ENCODE assay signal across 1 cellular context in the genomic region with DNA sequence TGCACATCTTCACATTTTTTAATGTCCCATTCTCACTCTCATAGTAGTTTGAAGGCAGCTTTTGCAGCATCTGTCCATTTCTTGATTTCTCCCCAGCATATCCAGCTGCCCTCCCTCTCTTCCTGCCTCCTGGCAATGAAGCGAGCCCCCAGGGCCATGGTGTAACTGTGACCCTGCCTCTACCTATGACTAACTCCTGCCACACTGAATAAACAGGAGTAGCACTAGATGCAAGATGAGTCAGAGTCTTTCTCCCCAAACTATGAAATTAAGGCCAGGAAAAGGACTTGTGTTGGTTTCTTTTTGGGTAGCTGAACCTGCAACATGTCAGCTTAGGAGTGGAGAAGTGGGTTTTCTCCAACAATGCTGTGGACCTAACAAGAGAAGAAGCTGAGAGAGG.
TF ChIP-seq lines count a peak whose summit lies in the region.

No MANE protein-coding gene starts in this region.

TF ChIP-seq in IMR-90, 13 proteins besides CTCF, POLR2A, EP300 and RAD21 (continued from another document):
- TF ChIP-seq, protein P1, sequence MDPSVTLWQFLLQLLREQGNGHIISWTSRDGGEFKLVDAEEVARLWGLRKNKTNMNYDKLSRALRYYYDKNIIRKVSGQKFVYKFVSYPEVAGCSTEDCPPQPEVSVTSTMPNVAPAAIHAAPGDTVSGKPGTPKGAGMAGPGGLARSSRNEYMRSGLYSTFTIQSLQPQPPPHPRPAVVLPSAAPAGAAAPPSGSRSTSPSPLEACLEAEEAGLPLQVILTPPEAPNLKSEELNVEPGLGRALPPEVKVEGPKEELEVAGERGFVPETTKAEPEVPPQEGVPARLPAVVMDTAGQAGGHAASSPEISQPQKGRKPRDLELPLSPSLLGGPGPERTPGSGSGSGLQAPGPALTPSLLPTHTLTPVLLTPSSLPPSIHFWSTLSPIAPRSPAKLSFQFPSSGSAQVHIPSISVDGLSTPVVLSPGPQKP (IDR thresholded peaks at IDR 0.05; ENCODE audit: borderline replicate concordance, low read depth, low read length) = no peak
